In the genomic region with DNA sequence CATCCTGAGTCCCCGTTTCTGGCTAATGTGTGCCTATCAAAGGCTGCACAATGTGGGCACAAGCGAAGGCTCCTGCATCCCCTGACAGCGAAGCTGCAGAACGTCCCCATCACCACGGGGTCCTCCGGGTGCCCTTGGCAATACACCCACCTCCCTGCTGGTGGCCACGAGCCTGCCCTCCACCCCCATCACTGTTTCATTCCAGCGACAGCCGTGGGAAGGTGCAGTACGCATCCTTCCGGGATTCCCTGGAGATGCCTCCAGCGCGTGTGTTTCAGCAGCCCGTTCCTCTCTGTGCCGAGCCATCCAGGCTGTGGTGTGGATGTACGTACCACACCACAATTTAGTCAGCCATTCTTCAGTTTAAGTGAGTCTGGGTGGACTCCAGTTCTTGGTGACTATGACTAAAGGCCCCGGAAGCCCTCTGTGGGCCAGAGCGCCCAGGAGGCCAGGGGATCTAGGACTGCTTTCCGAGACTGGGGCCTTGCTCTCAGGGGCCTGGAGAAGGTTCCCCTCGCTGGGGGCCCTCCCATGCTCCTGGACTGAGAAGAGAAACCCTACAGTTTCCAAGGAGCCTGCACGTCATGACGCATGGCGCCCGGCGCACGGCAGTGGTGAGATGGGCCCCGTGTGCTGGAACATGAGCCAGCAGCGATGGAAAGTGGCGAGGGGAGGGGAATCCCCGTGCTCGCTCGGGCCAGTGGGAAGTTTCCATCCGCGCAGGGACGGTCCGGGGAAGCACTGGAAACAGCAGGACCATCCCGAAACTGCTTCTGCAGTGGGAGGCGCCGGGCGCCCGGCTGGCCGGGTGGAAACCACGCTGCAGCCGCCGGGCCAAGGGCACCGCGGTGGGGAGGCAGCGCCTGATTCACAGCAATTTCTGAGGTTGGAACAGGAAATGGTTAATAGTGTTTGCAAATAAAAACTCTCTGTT, we compare ENCODE assay signal across 8 cellular contexts. TPM values are rescaled to one million over a fixed set of nuclear protein-coding genes. Genes with fewer than 3 reads are reported as not detected.
DNase-seq lines count a peak whose midpoint lies in the region; ATAC-seq and TF ChIP-seq lines count a peak whose summit lies in the region.

No MANE protein-coding gene starts in this region.

- no TSS peak for BruUV-seq in Caco-2 (replicated peaks; lab: Mats Ljungman, UMichigan)

- H3K27ac Mint-ChIP-seq in GM23338 (no peak overlapping the region), Caco-2 (ENCODE audit: unreplicated experiment) (no peak overlapping the region)

- intact Hi-C loops in left cardiac atrium (cut with DNase I) (loop anchor here in 1 of 2 donors (5.0 kb wide), 1 partner anchor 126 kb away; no protein-coding TSS in a partner anchor), Caco-2 (cut with micrococcal nuclease; ENCODE audit: unreplicated experiment) (no loop called here)

- H3K27ac ChIP-seq in GM23338 (ENCODE audit: low read depth) = no peak overlapping the region

- peak; percentile 6 for ATAC-seq in GM23338
- ATAC-seq in left cardiac atrium = peak in 1 of 2 donors; percentile 2
- ATAC-seq in GM21576 (IDR thresholded peaks at IDR 0.05; ENCODE audit: unreplicated experiment) = no peak

- no peaks in the 10 kb centered on the region for H3K79me2 ChIP-seq in GM23338 (replicated peaks; ENCODE audit: insufficient read depth)

- H3K36me3 ChIP-seq in GM23338 (ENCODE audit: insufficient read depth) (no peaks in the 10 kb centered on the region), Caco-2 (ENCODE audit: control insufficient read depth, insufficient read depth, low read length) (no peaks in the 10 kb centered on the region)

- H3K4me3 Mint-ChIP-seq in GM23338 (no peak overlapping the region), Caco-2 (ENCODE audit: unreplicated experiment) (no peak overlapping the region)

- H2AFZ ChIP-seq in GM23338 = peak overlapping the region; percentile 84

- peaks cover 29% of the 10 kb centered on the region for H3K4me1 Mint-ChIP-seq in GM23338
- H3K4me1 Mint-ChIP-seq in Caco-2 (ENCODE audit: low read depth, unreplicated experiment) = peaks cover 14% of the 10 kb centered on the region

- H3K4me2 ChIP-seq in GM23338 = no peak overlapping the region

- DNase-seq in GM23338 (ENCODE audit: low spot score) (peak; percentile 57), left cardiac atrium (peak; percentile 71), HT-29 (ENCODE audit: low spot score) (no peak), amygdala (lab: John Stamatoyannopoulos, UW) (no peak), Caco-2 (no peak)
- peak; percentile 53 to 57 for DNase-seq in activated CD4-positive, alpha-beta T cell treated with anti-CD3 and anti-CD28 coated beads, Interleukin-2, amount 50 U/mL, for 24 hours (ENCODE audit: low read depth in 1 of 2, low spot score in 1 of 2)
- peak; percentile 45 for DNase-seq in stimulated activated CD8-positive, alpha-beta memory T cell treated with anti-CD3 and anti-CD28 coated beads, Interleukin-7, amount 100 ng/mL, for 24 hours (ENCODE audit: low read depth)

- H3K27me3 Mint-ChIP-seq in GM23338 (ENCODE audit: insufficient read depth, low read depth, poor library complexity) (peaks cover 21% of the 10 kb centered on the region), Caco-2 (ENCODE audit: insufficient read depth, unreplicated experiment) (no peaks in the 10 kb centered on the region)

- H3K4me3 ChIP-seq in GM23338 (no peak overlapping the region), Caco-2 (ENCODE audit: low read depth, low read length) (no peak overlapping the region)

- TF ChIP-seq CTCF in GM23338 (conservative IDR thresholded peaks at IDR 0.05; ENCODE audit: low read depth in 2 of 2) (no peak), Caco-2 (IDR thresholded peaks at IDR 0.05; ENCODE audit: insufficient read depth in 1 of 2, low read depth in 1 of 2, low read length in 1 of 2, severe bottlenecking in 1 of 2, unreplicated experiment in 1 of 2) (no peak)

- H3K36me3 Mint-ChIP-seq in GM23338 (ENCODE audit: low read depth) (no peaks in the 10 kb centered on the region; the same call in 2 of the 3 replicates), Caco-2 (ENCODE audit: insufficient read depth, unreplicated experiment) (peaks cover 6% of the 10 kb centered on the region)

- H3K4me1 ChIP-seq in GM23338 (ENCODE audit: insufficient read depth) = peaks cover 7% of the 10 kb centered on the region; the same call in 1 of the 2 replicates
- no peaks in the 10 kb centered on the region for H3K4me1 ChIP-seq in Caco-2

- H3K9me3 Mint-ChIP-seq in GM23338 (peaks cover 5% of the 10 kb centered on the region; the same call in 2 of the 3 replicates), Caco-2 (ENCODE audit: unreplicated experiment) (peaks cover 23% of the 10 kb centered on the region)

- CTCF ChIA-PET in Caco-2 (lab: Charles Lee) = no interaction called here

- H3K9me3 ChIP-seq in Caco-2 = no peaks in the 10 kb centered on the region

- H3K27me3 ChIP-seq in GM23338 (ENCODE audit: insufficient read depth) (no peaks in the 10 kb centered on the region), Caco-2 (replicated peaks; ENCODE audit: control insufficient read depth, insufficient read depth, low read length) (no peaks in the 10 kb centered on the region)

- H3K9me2 ChIP-seq in GM23338 (ENCODE audit: insufficient read depth) = no peaks in the 10 kb centered on the region

- H3F3A ChIP-seq in GM23338 (replicated peaks; ENCODE audit: low read depth) = peaks cover 13% of the 10 kb centered on the region; the same call in 1 of the 2 replicates

- POLR2A ChIA-PET in Caco-2 (lab: Charles Lee) = no interaction called here

- H4K20me1 ChIP-seq in GM23338 (replicated peaks; ENCODE audit: insufficient read depth) = no peaks in the 10 kb centered on the region

TF ChIP-seq in GM23338, 12 proteins besides CTCF, POLR2A, EP300 and RAD21 (continues in another document):
- no peak for TF ChIP-seq CREB1 (CRISPR knock-in tag; IDR thresholded peaks at IDR 0.05; ENCODE audit: low read depth)
- TF ChIP-seq, protein P1, sequence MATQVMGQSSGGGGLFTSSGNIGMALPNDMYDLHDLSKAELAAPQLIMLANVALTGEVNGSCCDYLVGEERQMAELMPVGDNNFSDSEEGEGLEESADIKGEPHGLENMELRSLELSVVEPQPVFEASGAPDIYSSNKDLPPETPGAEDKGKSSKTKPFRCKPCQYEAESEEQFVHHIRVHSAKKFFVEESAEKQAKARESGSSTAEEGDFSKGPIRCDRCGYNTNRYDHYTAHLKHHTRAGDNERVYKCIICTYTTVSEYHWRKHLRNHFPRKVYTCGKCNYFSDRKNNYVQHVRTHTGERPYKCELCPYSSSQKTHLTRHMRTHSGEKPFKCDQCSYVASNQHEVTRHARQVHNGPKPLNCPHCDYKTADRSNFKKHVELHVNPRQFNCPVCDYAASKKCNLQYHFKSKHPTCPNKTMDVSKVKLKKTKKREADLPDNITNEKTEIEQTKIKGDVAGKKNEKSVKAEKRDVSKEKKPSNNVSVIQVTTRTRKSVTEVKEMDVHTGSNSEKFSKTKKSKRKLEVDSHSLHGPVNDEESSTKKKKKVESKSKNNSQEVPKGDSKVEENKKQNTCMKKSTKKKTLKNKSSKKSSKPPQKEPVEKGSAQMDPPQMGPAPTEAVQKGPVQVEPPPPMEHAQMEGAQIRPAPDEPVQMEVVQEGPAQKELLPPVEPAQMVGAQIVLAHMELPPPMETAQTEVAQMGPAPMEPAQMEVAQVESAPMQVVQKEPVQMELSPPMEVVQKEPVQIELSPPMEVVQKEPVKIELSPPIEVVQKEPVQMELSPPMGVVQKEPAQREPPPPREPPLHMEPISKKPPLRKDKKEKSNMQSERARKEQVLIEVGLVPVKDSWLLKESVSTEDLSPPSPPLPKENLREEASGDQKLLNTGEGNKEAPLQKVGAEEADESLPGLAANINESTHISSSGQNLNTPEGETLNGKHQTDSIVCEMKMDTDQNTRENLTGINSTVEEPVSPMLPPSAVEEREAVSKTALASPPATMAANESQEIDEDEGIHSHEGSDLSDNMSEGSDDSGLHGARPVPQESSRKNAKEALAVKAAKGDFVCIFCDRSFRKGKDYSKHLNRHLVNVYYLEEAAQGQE (IDR thresholded peaks at IDR 0.05; ENCODE audit: unreplicated experiment) = no peak
- TF ChIP-seq NANOG (IDR thresholded peaks at IDR 0.05; ENCODE audit: borderline replicate concordance) = no peak

RNA-seq across cellular contexts. Expression of a gene that starts 4.6 kb away (rescaled TPM):
- total RNA-seq in GM23338 (2014; rRNA removed; shearing (Covaris generic)) = 0.38 and 1.8 TPM in 2 replicates
- 0.23 and 0.34 TPM in 2 replicates for polyA plus RNA-seq in GM23338 (2016; fragmentation: Nextera tagmentation; extraction: Ambion mirVana)
- total RNA-seq in left cardiac atrium = 1 to 10 TPM; 1.2 to 1.5 TPM
- not detected in 2 replicates for total RNA-seq in HT-29 (2014; rRNA removed; shearing (Covaris generic))
- not detected in 2 replicates for total RNA-seq in Caco-2 (2022)

RNA-seq across cellular contexts. Expression of a gene that starts 6.2 kb away (rescaled TPM):
- 0.50 TPM in 1 of 2 replicates, not detected in the other for total RNA-seq in GM23338 (2014; rRNA removed; shearing (Covaris generic))
- not detected in 2 replicates for polyA plus RNA-seq in GM23338 (2016; fragmentation: Nextera tagmentation; extraction: Ambion mirVana)
- total RNA-seq in left cardiac atrium (under 1 TPM in 1 of 2 donors, not detected in 1; 0.12 TPM), Caco-2 (2022) (not detected in 2 replicates)
- total RNA-seq in HT-29 (2014; rRNA removed; shearing (Covaris generic)) = not detected in 2 replicates

RNA-seq across cellular contexts. Expression of a gene that starts 54.3 kb away (rescaled TPM):
- 0.62 and 1.2 TPM in 2 replicates for total RNA-seq in GM23338 (2014; rRNA removed; shearing (Covaris generic))
- polyA plus RNA-seq in GM23338 (2016; fragmentation: Nextera tagmentation; extraction: Ambion mirVana) = 0.12 and 0.29 TPM in 2 replicates
- total RNA-seq in left cardiac atrium (under 1 TPM; 0.16 to 0.38 TPM), Caco-2 (2022) (1.5 and 3.9 TPM in 2 replicates)
- 0.31 and 1.1 TPM in 2 replicates for total RNA-seq in HT-29 (2014; rRNA removed; shearing (Covaris generic))

Comparison
In these comparisons a context has a peak if more than half of its experiments do, and no peak if none do; other contexts are left out.
1. DNase-seq: peak in GM23338 (single experiment), activated CD4-positive, alpha-beta T cell treated with anti-CD3 and anti-CD28 coated beads, Interleukin-2, amount 50 U/mL, for 24 hours (2 of 2), left cardiac atrium (single experiment) and stimulated activated CD8-positive, alpha-beta memory T cell treated with anti-CD3 and anti-CD28 coated beads, Interleukin-7, amount 100 ng/mL, for 24 hours (single experiment); none in HT-29 (single experiment), amygdala (0 of 56) and Caco-2 (0 of 2).